In genomic region chr4:158664806-158665205, GRCh38 we compare ENCODE assay signal across 26 cellular contexts.
"Had no signal": no experiment of that assay in that cellular context is flagged by ENCODE, and none has a peak within 500 bp of the region (broad histone marks: within the 10 kb centered on the region; RNA-seq: fewer than 3 reads in every experiment).

No MANE protein-coding gene starts in this region.

- H3K4me1 ChIP-seq: SJSA1 had no signal

- H3K9me2 ChIP-seq: SK-N-SH had no signal

- H3K9ac ChIP-seq: SK-N-SH had no signal

- H3K4me2 ChIP-seq: SK-N-SH had no signal

- H3K36me3 ChIP-seq: brain microvascular endothelial cell had no signal

- H3K4me3 ChIP-seq: MG63, SJSA1 had no signal

- H3K27me3 ChIP-seq: brain microvascular endothelial cell, MG63, SJSA1 had no signal

- H3K9me3 ChIP-seq: MG63, SJSA1, SK-N-SH had no signal

- H3K27ac ChIP-seq: brain microvascular endothelial cell, SJSA1 had no signal

- FAIRE-seq: TTC549 had no signal

- DNase-seq: activated CD4-positive, alpha-beta memory T cell treated with anti-CD3 and anti-CD28 coated beads for 36 hours; activated CD4-positive, alpha-beta T cell treated with anti-CD3 and anti-CD28 coated beads for 36 hours; activated CD4-positive, alpha-beta T cell treated with anti-CD3 and anti-CD28 coated beads, Interleukin-2, amount 50 U/mL, for 1 hour; activated CD8-positive, alpha-beta memory T cell treated with anti-CD3 and anti-CD28 coated beads, Interleukin-2, amount 50 U/mL, for 4 hours; activated naive CD4-positive, alpha-beta T cell; activated naive CD4-positive, alpha-beta T cell treated with anti-CD3 and anti-CD28 coated beads, Interleukin-2, amount 50 U/mL, for 16 hours; activated naive CD8-positive, alpha-beta T cell treated with anti-CD3 and anti-CD28 coated beads for 36 hours; activated T-cell treated with anti-CD3 and anti-CD28 coated beads for 4 hours; activated T-cell treated with anti-CD3 and anti-CD28 coated beads, Interleukin-2, amount 50 U/mL, for 4 hours; amniotic stem cell; aorta; brain microvascular endothelial cell; central memory CD4-positive, alpha-beta T cell; Kasumi-1; MG63; MV-4-11; NCI-H1092; NCI-H1436 treated with DMSO at 0.1 percent for 48 hours; NCI-H1694 treated with DMSO at 0.1 percent for 48 hours; NCI-H2029; NCI-H345; NCI-H524 treated with DMSO at 0.1 percent for 48 hours; SHP77 treated with DMSO at 0.1 percent for 48 hours; SK-N-SH had no signal
